In the genomic region with DNA sequence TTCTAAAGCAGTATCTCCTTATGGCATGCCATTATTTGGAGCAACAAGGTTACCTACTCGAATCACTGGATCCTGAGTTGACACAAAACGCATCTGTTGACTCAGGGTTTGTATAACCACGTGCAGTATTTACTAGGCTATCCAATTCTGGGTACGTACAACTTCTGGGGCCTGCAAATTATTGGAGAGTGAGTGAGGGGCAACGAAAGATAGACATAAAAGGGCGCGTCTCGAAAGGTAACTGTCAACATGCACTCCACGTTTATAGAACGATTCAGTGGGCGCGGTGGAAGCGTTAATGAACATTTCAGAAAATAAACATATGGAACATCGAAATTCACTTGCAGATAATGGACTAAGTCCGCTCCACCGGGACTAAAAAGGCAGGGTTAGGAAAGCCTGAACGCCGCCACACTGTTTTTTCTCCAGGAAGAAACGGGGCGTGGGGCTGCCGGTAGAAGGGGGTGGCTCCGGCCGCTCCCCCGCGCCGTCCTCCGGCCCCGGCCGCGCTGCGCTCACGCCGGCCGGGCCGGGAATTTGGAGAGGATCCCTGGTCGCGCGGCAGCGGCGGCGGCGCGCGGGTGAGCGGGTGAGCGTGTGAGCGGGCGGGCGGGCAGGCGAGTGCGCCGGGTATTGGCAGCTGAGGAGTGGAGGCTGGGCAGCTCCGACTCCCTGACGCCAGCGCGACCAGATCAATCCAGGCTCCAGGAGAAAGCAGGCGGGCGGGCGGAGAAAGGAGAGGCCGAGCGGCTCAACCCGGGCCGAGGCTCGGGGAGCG, we compare ENCODE assay signal across 8 cellular contexts. TPM values are rescaled to one million over a fixed set of nuclear protein-coding genes. Genes with fewer than 3 reads are reported as not detected.
DNase-seq lines count a peak whose midpoint lies in the region; ATAC-seq lines count a peak whose summit lies in the region.

Gene SMAD1 (plus strand): TSS at position 690 of the 778 bp plus-strand sequence. CDS start 32,761 bp downstream, outside the sequence.

- no peaks in the 10 kb centered on the region for H3K4me1 ChIP-seq in esophagus (ENCODE audit: control insufficient read depth in 2 of 2, insufficient read depth in 2 of 2, low read length in 1 of 2)

- no peaks in the 10 kb centered on the region for H3K36me3 Mint-ChIP-seq in stimulated activated memory B cell treated with anti-CD40 and anti-IgM and Interleukin-4, amounts not matched to agents 10 μg/mL and 1 μg/mL and 100 μg/mL, for 72 hours

- 1% methylated on average over 51 to 65 of the region's 65 CpGs for WGBS in esophagus, 2 donors

- H3K4me3 ChIP-seq in esophagus (ENCODE audit: low read depth in 1 of 2, low read length in 2 of 2), result peak within 1 kb of the TSS; percentile 66 to 82

- no peaks in the 10 kb centered on the region for H3K27me3 ChIP-seq in esophagus (ENCODE audit: control insufficient read depth in 1 of 2, insufficient read depth in 2 of 2, low read length in 2 of 2)

- H3K4me3 Mint-ChIP-seq in stimulated activated memory B cell treated with anti-CD40 and anti-IgM and Interleukin-4, amounts not matched to agents 10 μg/mL and 1 μg/mL and 100 μg/mL, for 72 hours, result peak within 1 kb of the TSS; percentile 70

- peaks cover 52% of the 10 kb centered on the region for H3K27me3 Mint-ChIP-seq in stimulated activated memory B cell treated with anti-CD40 and anti-IgM and Interleukin-4, amounts not matched to agents 10 μg/mL and 1 μg/mL and 100 μg/mL, for 72 hours

- peaks cover 12% of the 10 kb centered on the region for H3K4me1 Mint-ChIP-seq in stimulated activated memory B cell treated with anti-CD40 and anti-IgM and Interleukin-4, amounts not matched to agents 10 μg/mL and 1 μg/mL and 100 μg/mL, for 72 hours

- peak within 1 kb of the TSS; percentile 91 to 96 for H3K27ac ChIP-seq in esophagus (ENCODE audit: low read depth in 2 of 2, low read length in 1 of 2)

- H3K36me3 ChIP-seq in esophagus (ENCODE audit: control insufficient read depth in 2 of 2, insufficient read depth in 2 of 2, low read length in 1 of 2), result no peaks in the 10 kb centered on the region

- DNase-seq in AG08396 (ENCODE audit: low spot score), result peak; percentile 92
- DNase-seq in NCI-H226, result peak; percentile 58
- peak; percentile 4 to 8 (median 7) for DNase-seq in activated CD8-positive, alpha-beta memory T cell treated with anti-CD3 and anti-CD28 coated beads for 48 hours (ENCODE audit: low read depth in 2 of 3, low spot score in 2 of 3)
- peak; percentile 76 for DNase-seq in middle frontal gyrus (ENCODE audit: extremely low spot score, low spot score)

- no peaks in the 10 kb centered on the region for H3K9me3 ChIP-seq in esophagus (ENCODE audit: control insufficient read depth in 2 of 2, insufficient read depth in 1 of 2, low read depth in 1 of 2, low read length in 1 of 2)

- peak; percentile 51 for ATAC-seq in GM18867 (IDR thresholded peaks at IDR 0.05; ENCODE audit: unreplicated experiment)
- peak; percentile 39 for ATAC-seq in HG03064 (IDR thresholded peaks at IDR 0.05; ENCODE audit: low read depth, unreplicated experiment)
- ATAC-seq in stimulated activated memory B cell treated with anti-CD40 and anti-IgM and Interleukin-4, amounts not matched to agents 10 μg/mL and 1 μg/mL and 100 μg/mL, for 72 hours, result peak; percentile 64

- peaks cover 5% of the 10 kb centered on the region for H3K9me3 Mint-ChIP-seq in stimulated activated memory B cell treated with anti-CD40 and anti-IgM and Interleukin-4, amounts not matched to agents 10 μg/mL and 1 μg/mL and 100 μg/mL, for 72 hours

- H3K27ac Mint-ChIP-seq in stimulated activated memory B cell treated with anti-CD40 and anti-IgM and Interleukin-4, amounts not matched to agents 10 μg/mL and 1 μg/mL and 100 μg/mL, for 72 hours, result no peak within 1 kb of the TSS

RNA-seq across cellular contexts. Expression of gene SMAD1, which starts in this region (rescaled TPM):
- polyA plus RNA-seq in esophagus, result 1 to 10 TPM; 2.3 to 9.8 TPM

Comparison
In these comparisons a context has a peak if more than half of its experiments do, and no peak if none do; other contexts are left out.
1. Peak in every context shown above with its lines: DNase-seq, ATAC-seq, H3K4me3 ChIP-seq and H3K27ac ChIP-seq.
2. DNase-seq: peak in every context shown above with its lines; median percentile 92 in AG08396; 76 in middle frontal gyrus; 58 in NCI-H226; 7 in activated CD8-positive, alpha-beta memory T cell treated with anti-CD3 and anti-CD28 coated beads for 48 hours.